In genomic region chr6:130018830-130019795, GRCh38 we compare ENCODE assay signal across 8 cellular contexts. TPM values are rescaled to one million over a fixed set of nuclear protein-coding genes. Genes with fewer than 3 reads are reported as not detected.
DNase-seq lines count a peak whose midpoint lies in the region; FAIRE-seq and TF ChIP-seq lines count a peak whose summit lies in the region.

No MANE protein-coding gene starts in this region.

- TF ChIP-seq POLR2A in H1 (IDR thresholded peaks at IDR 0.05; ENCODE audit: control extremely low read depth in 1 of 2, low read depth in 2 of 2, low read length in 2 of 2) = no peak

- H3K14ac ChIP-seq in H1 (ENCODE audit: insufficient read length) = no peak overlapping the region

- WGBS in H1 (ENCODE audit: extremely low coverage in 1 of 2, insufficient coverage in 1 of 2, insufficient read length in 1 of 2, insufficient replicate concordance in 2 of 2, low coverage in 1 of 2, low lambda C conversion rate in 2 of 2, missing lambda C conversion rate in 1 of 2), 2 experiments = 0% methylated on average over 41 of the region's 110 CpGs; no CpG with 5 or more reads in 1 of the 2 experiments
- no CpG with 5 or more reads among the region's 110 CpGs for WGBS in mesendoderm (ENCODE audit: extremely low coverage, insufficient coverage, low lambda C conversion rate)

- no peak overlapping the region for H2BK12ac ChIP-seq in H1 (ENCODE audit: low read depth, low read length)

- H2AFZ ChIP-seq in H1 (ENCODE audit: low read length) = 0 out of 2 replicates have a peak overlapping the region, but pooled peaks have one; percentile 65

- no peak for TF ChIP-seq RAD21 in H1 (IDR thresholded peaks at IDR 0.05 in 1 of 2, conservative IDR thresholded peaks at IDR 0.05 in 1 of 2; ENCODE audit: low read depth in 2 of 2, low read length in 2 of 2)

- H3K4me2 ChIP-seq in H1 (ENCODE audit: insufficient read depth in 1 of 2, low read depth in 2 of 2, low read length in 2 of 2) = peak overlapping the region; percentile 8 to 84
- peak overlapping the region; percentile 80 for H3K4me2 ChIP-seq in mesendoderm (ENCODE audit: low read length)

- H4K91ac ChIP-seq in H1 (replicated peaks; ENCODE audit: insufficient read length, low read length) = peak overlapping the region; percentile 53

- H2AK5ac ChIP-seq in H1 (ENCODE audit: low read depth, low read length) (no peak overlapping the region), mesendoderm (ENCODE audit: low read length) (no peak overlapping the region)

- peak overlapping the region; percentile 78 for H3K18ac ChIP-seq in H1 (ENCODE audit: extremely low read depth, low read length)
- peak overlapping the region; percentile 96 for H3K18ac ChIP-seq in mesendoderm (ENCODE audit: low read length)

- no peak overlapping the region for H2BK120ac ChIP-seq in H1 (replicated peaks; ENCODE audit: low read depth, low read length)
- no peak overlapping the region for H2BK120ac ChIP-seq in mesendoderm (ENCODE audit: low read depth, low read length)

- no peak overlapping the region for H3K4ac ChIP-seq in H1 (replicated peaks; ENCODE audit: insufficient read length, low read depth, low read length)
- H3K4ac ChIP-seq in mesendoderm (ENCODE audit: low read depth, low read length) = peak overlapping the region; percentile 78

- no peak overlapping the region for H2BK20ac ChIP-seq in H1 (ENCODE audit: low read length)

- H3K23me2 ChIP-seq in H1 (ENCODE audit: low read depth, low read length) = peaks cover 4% of the 10 kb centered on the region; the same call in 1 of the 2 replicates

- H2BK15ac ChIP-seq in H1 (ENCODE audit: low read length) = no peak overlapping the region
- H2BK15ac ChIP-seq in mesendoderm (replicated peaks; ENCODE audit: low read depth) = no peak overlapping the region

- TF ChIP-seq CTCF in GM06990 (IDR thresholded peaks at IDR 0.05; ENCODE audit: insufficient read depth, low read length, poor library complexity, severe bottlenecking) (no peak), H1 (IDR thresholded peaks at IDR 0.05; ENCODE audit: control extremely low read depth in 1 of 3, insufficient read depth in 1 of 3, low read depth in 1 of 3, low read length in 3 of 3) (no peak)

- DNase-seq in GM06990 (ENCODE audit: extremely low read depth, insufficient read length) (peak; percentile 64), H7 (peak; percentile 69), NCI-H146 (lab: John Stamatoyannopoulos, UW) (peak; percentile 63), H1 (ENCODE audit: low read depth in 1 of 2, low spot score in 2 of 2) (peak in 1 of 2 experiments; percentile 55), mesendoderm (peak; percentile 58), epidermal melanocyte (ENCODE audit: insufficient read length, low spot score) (no peak)
- peak; percentile 75 for DNase-seq in activated CD8-positive, alpha-beta memory T cell treated with anti-CD3 and anti-CD28 coated beads for 24 hours
- peak; percentile 14 to 73 (median 47) for DNase-seq in stimulated activated naive CD4-positive, alpha-beta T cell (lab: John Stamatoyannopoulos, UW)

- H2BK5ac ChIP-seq in H1 (ENCODE audit: low read depth, low read length) = no peak overlapping the region
- H2BK5ac ChIP-seq in mesendoderm (ENCODE audit: low read length) = no peak overlapping the region

- H3K79me2 ChIP-seq in H1 (ENCODE audit: control insufficient read depth in 1 of 2, insufficient read depth in 2 of 2, low read length in 2 of 2) (no peaks in the 10 kb centered on the region), mesendoderm (ENCODE audit: control insufficient read depth, insufficient read depth, low read length) (no peaks in the 10 kb centered on the region)

- H3K4me3 ChIP-seq in GM06990 (replicated peaks; ENCODE audit: low read depth, low read length) (peak overlapping the region; percentile 88), H7 (ENCODE audit: insufficient read depth, low read depth, low read length) (peak overlapping the region; percentile 78), H1 (ENCODE audit: extremely low read depth in 1 of 4, insufficient read depth in 2 of 4, low read depth in 3 of 4, low read length in 4 of 4) (peak overlapping the region; percentile 65 to 84 (median 80)), mesendoderm (ENCODE audit: low read length) (peak overlapping the region; percentile 76)

- H3K9ac ChIP-seq in H1 (replicated peaks in 1 of 4; ENCODE audit: extremely low read depth in 1 of 4, low read depth in 3 of 4, low read length in 3 of 4) (peak overlapping the region; percentile 49 to 77 (median 66)), mesendoderm (ENCODE audit: low read length) (peak overlapping the region; percentile 83)

- POLR2A ChIA-PET in H1 (lab: Charles Lee; ENCODE audit: partially characterized antibody) = interaction anchor here (0.9 kb wide), 1 partner anchor 9 kb away, joined by 3 read pairs; no protein-coding TSS in a partner anchor

- no peaks in the 10 kb centered on the region for H3K27me3 ChIP-seq in GM06990 (replicated peaks; ENCODE audit: control insufficient read depth, insufficient read depth, low read length)
- peaks cover 2% of the 10 kb centered on the region; the same call in 1 of the 2 replicates for H3K27me3 ChIP-seq in H7 (ENCODE audit: control insufficient read depth, insufficient read depth, low read length)
- H3K27me3 ChIP-seq in H1 (replicated peaks in 1 of 4; ENCODE audit: control insufficient read depth in 3 of 4, extremely low read depth in 1 of 4, insufficient read depth in 3 of 4, low read length in 3 of 4) = no peaks in the 10 kb centered on the region; a peak in 2 of 7 replicates
- H3K27me3 ChIP-seq in mesendoderm (ENCODE audit: insufficient read depth, low read length, poor library complexity) = no peaks in the 10 kb centered on the region

- no peak for FAIRE-seq in H1 (lab: Jason Lieb, UNC)

- H3K9me3 ChIP-seq in H1 (ENCODE audit: insufficient read depth in 2 of 2, low read depth in 1 of 2, low read length in 1 of 2) = no peaks in the 10 kb centered on the region

- no peak for TF ChIP-seq EP300 in H1 (IDR thresholded peaks at IDR 0.05; ENCODE audit: borderline replicate concordance in 1 of 2, low read depth in 2 of 2, low read length in 2 of 2)

- no peaks in the 10 kb centered on the region for H3K36me3 ChIP-seq in GM06990 (ENCODE audit: control insufficient read depth, insufficient read depth, low read length)
- H3K36me3 ChIP-seq in H7 (replicated peaks; ENCODE audit: control insufficient read depth, insufficient read depth, low read length) = no peaks in the 10 kb centered on the region
- no peaks in the 10 kb centered on the region for H3K36me3 ChIP-seq in H1 (ENCODE audit: control insufficient read depth in 2 of 4, insufficient read depth in 4 of 4, low read length in 3 of 4)
- no peaks in the 10 kb centered on the region for H3K36me3 ChIP-seq in mesendoderm (ENCODE audit: control insufficient read depth, insufficient read depth, low read length)

- H4K8ac ChIP-seq in H1 (ENCODE audit: extremely low read depth, insufficient read depth, low read length) (peak overlapping the region; percentile 90), mesendoderm (ENCODE audit: low read depth, low read length) (peak overlapping the region; percentile 97)

- peak overlapping the region; percentile 10 for H4K5ac ChIP-seq in H1 (ENCODE audit: insufficient read length, low read depth, low read length)
- no peak overlapping the region for H4K5ac ChIP-seq in mesendoderm (ENCODE audit: low read length)

- H3K56ac ChIP-seq in H1 (replicated peaks; ENCODE audit: insufficient read length, low read depth, low read length) (peak overlapping the region; percentile 20), mesendoderm (ENCODE audit: low read length) (peak overlapping the region; percentile 96)

- CTCF ChIA-PET in H1 (lab: Charles Lee; ENCODE audit: partially characterized antibody) = interaction anchor here (1.5 kb wide), 1 partner anchor 421 kb away, joined by 5 read pairs; no protein-coding TSS in a partner anchor

- H3K79me1 ChIP-seq in H1 (ENCODE audit: low read depth, low read length) (no peaks in the 10 kb centered on the region), mesendoderm (ENCODE audit: low read length) (no peaks in the 10 kb centered on the region)

- no peak overlapping the region for H3K27ac ChIP-seq in H1 (ENCODE audit: low read depth, low read length)
- peak overlapping the region; percentile 30 for H3K27ac ChIP-seq in mesendoderm (ENCODE audit: low read depth, low read length)

- H3K4me1 ChIP-seq in H1 (replicated peaks in 1 of 4; ENCODE audit: control insufficient read depth in 3 of 4, insufficient read depth in 4 of 4, low read length in 3 of 4) (peaks cover 0 to 7% (median 4%) of the 10 kb centered on the region in 4 experiments; a peak in 4 of 7 replicates), mesendoderm (ENCODE audit: control insufficient read depth, low read depth, low read length) (no peaks in the 10 kb centered on the region)

- H4K20me1 ChIP-seq in H1 (replicated peaks in 1 of 2; ENCODE audit: control insufficient read depth in 1 of 2, insufficient read depth in 2 of 2, low read length in 2 of 2) = no peaks in the 10 kb centered on the region

- H3K23ac ChIP-seq in H1 (ENCODE audit: insufficient read length) (no peak overlapping the region), mesendoderm (ENCODE audit: low read length) (peak overlapping the region; percentile 69)

TF ChIP-seq in H1, 55 proteins besides CTCF, POLR2A, EP300 and RAD21 (continues in another document):
- TF ChIP-seq CEBPB (IDR thresholded peaks at IDR 0.05; ENCODE audit: low read depth, low read length) = no peak
- TF ChIP-seq FOSL1 (IDR thresholded peaks at IDR 0.05; ENCODE audit: insufficient read depth, low read depth, low read length) = no peak
- no peak for TF ChIP-seq ATF2 (IDR thresholded peaks at IDR 0.05; ENCODE audit: low read length)

RNA-seq across cellular contexts. Expression of gene L3MBTL3, which starts 0.7 kb away (rescaled TPM):
- total RNA-seq in H7 (2014; rRNA removed; shearing (Covaris generic)) = 13.1 and 14.1 TPM in 2 replicates
- 15.8 and 17.2 TPM in 2 replicates for total RNA-seq in H1 (2021; fragmentation: NEBNext Ultra II Directional; extraction: Animal tissue kit (Norgen Biotek cat#: 25700))
- 3.7 and 3.9 TPM in 2 replicates for polyA plus RNA-seq in H1 (2011; rRNA removed)
- polyA plus RNA-seq in H1 (2011; cell fraction: cytosol; rRNA removed) = 8.4 TPM
- polyA plus RNA-seq in H1 (2011; cell fraction: nucleus; rRNA removed) = 3.9 TPM
- polyA plus RNA-seq in H1 (2012, experiment 1 of 2) = 9.7 to 11.5 TPM (median 10.4 TPM) in 4 replicates
- polyA plus RNA-seq in H1 (2012, experiment 2 of 2) = 0.51 TPM
- polyA plus RNA-seq in H1 (2013, experiment 1 of 2) = 5.8 TPM
- 6.3 TPM for polyA plus RNA-seq in H1 (2013, experiment 2 of 2)
- 5.7 and 9.1 TPM in 2 replicates for polyA minus RNA-seq in H1 (2011; rRNA and poly(A)+ RNA removed)
- 5.9 TPM for polyA minus RNA-seq in H1 (2011; cell fraction: cytosol; rRNA and poly(A)+ RNA removed)
- polyA minus RNA-seq in H1 (2011; cell fraction: nucleus; rRNA and poly(A)+ RNA removed) = 26.6 TPM
- 8.4 TPM for polyA plus RNA-seq in mesendoderm (2013, experiment 1 of 2)
- polyA plus RNA-seq in mesendoderm (2013, experiment 2 of 2) = 8.1 TPM
